8 cellular contexts compared by ENCODE assay signal in genomic region chr6:25027221-25027916, GRCh38.
DNase-seq lines count a peak whose midpoint lies in the region; ATAC-seq and TF ChIP-seq lines count a peak whose summit lies in the region.

No MANE protein-coding gene starts in this region.

- H3K27ac Mint-ChIP-seq in activated CD4-positive, alpha-beta T cell treated with anti-CD3 and anti-CD28 coated beads for 36 hours = peak overlapping the region; percentile 77

- intact Hi-C loops in activated CD4-positive, alpha-beta T cell treated with anti-CD3 and anti-CD28 coated beads for 36 hours (cut with DNase I, micrococcal nuclease) = loop anchor here (1.0 to 5.0 kb wide), 2 partner anchors 43 to 110 kb away; no protein-coding TSS in a partner anchor

- H3K4me1 ChIP-seq in thymus (ENCODE audit: control insufficient read depth, insufficient read depth, low read length) (peaks cover 14% of the 10 kb centered on the region), BE2C (no peaks in the 10 kb centered on the region)

- no peaks in the 10 kb centered on the region for H3K9me3 Mint-ChIP-seq in activated CD4-positive, alpha-beta T cell treated with anti-CD3 and anti-CD28 coated beads for 36 hours (ENCODE audit: low read depth)

- ATAC-seq in GM19023 (IDR thresholded peaks at IDR 0.05; ENCODE audit: unreplicated experiment) (peak; percentile 98), HG03097 (IDR thresholded peaks at IDR 0.05; ENCODE audit: low FRiP score, unreplicated experiment) (peak; percentile 64)
- ATAC-seq in activated CD4-positive, alpha-beta T cell treated with anti-CD3 and anti-CD28 coated beads for 36 hours = peak; percentile 95

- H3K9me3 ChIP-seq in thymus (ENCODE audit: control insufficient read depth) = no peaks in the 10 kb centered on the region
- no peaks in the 10 kb centered on the region for H3K9me3 ChIP-seq in BE2C

- H3K36me3 ChIP-seq in thymus (ENCODE audit: control insufficient read depth, insufficient read depth) (peaks cover 13% of the 10 kb centered on the region), BE2C (no peaks in the 10 kb centered on the region)

- H3K4me3 Mint-ChIP-seq in activated CD4-positive, alpha-beta T cell treated with anti-CD3 and anti-CD28 coated beads for 36 hours = peak overlapping the region; percentile 62

- peaks cover 51% of the 10 kb centered on the region for H3K4me1 Mint-ChIP-seq in activated CD4-positive, alpha-beta T cell treated with anti-CD3 and anti-CD28 coated beads for 36 hours

- POLR2A ChIA-PET in activated CD4-positive, alpha-beta T cell treated with anti-CD3 and anti-CD28 coated beads for 36 hours (lab: Charles Lee) = interaction anchor here (0.7 to 2.0 kb wide), 4 partner anchors 27 to 176 kb away, joined by 3 to 5 read pairs (median 4); no protein-coding TSS in a partner anchor

- H3K27me3 ChIP-seq in thymus (ENCODE audit: control insufficient read depth, insufficient read depth) = no peaks in the 10 kb centered on the region
- no peaks in the 10 kb centered on the region for H3K27me3 ChIP-seq in BE2C

- H3K36me3 Mint-ChIP-seq in activated CD4-positive, alpha-beta T cell treated with anti-CD3 and anti-CD28 coated beads for 36 hours (ENCODE audit: low read depth) = no peaks in the 10 kb centered on the region

- H3K4me3 ChIP-seq in thymus (ENCODE audit: low read length) (peak overlapping the region; percentile 23), BE2C (ENCODE audit: low read depth, low read length) (no peak overlapping the region)

- no peak for TF ChIP-seq CTCF in BE2C (IDR thresholded peaks at IDR 0.05; ENCODE audit: low read depth, low read length)

- peak overlapping the region; percentile 64 for H3K27ac ChIP-seq in thymus (ENCODE audit: low read depth)

- H3K27me3 Mint-ChIP-seq in activated CD4-positive, alpha-beta T cell treated with anti-CD3 and anti-CD28 coated beads for 36 hours = no peaks in the 10 kb centered on the region

- peak; percentile 90 for DNase-seq in activated CD4-positive, alpha-beta T cell treated with anti-CD3 and anti-CD28 coated beads for 36 hours
- DNase-seq in germinal center (ENCODE audit: low spot score) = peak; percentile 85
- no peak for DNase-seq in BE2C
- DNase-seq in SIG-M5 treated with dmso at 0.1 percent for 504 hours (lab: John Stamatoyannopoulos, UW; ENCODE audit: unreplicated experiment) = no peak
- no peak for DNase-seq in NCI-H2029 (lab: John Stamatoyannopoulos, UW)

- WGBS in thymus = 36% methylated on average over 31 of the region's 31 CpGs

- CTCF ChIA-PET in activated CD4-positive, alpha-beta T cell treated with anti-CD3 and anti-CD28 coated beads for 36 hours (lab: Charles Lee) = interaction anchor here (0.6 to 5.8 kb wide), 35 partner anchors 10 to 382 kb away, joined by 3 to 75 read pairs (median 5); partner anchors contain the start of genes GMNN, KIAA0319 and RIPOR2

Comparison
In these comparisons a context has a peak if more than half of its experiments do, and no peak if none do; other contexts are left out.
1. DNase-seq: peak in activated CD4-positive, alpha-beta T cell treated with anti-CD3 and anti-CD28 coated beads for 36 hours (single experiment) and germinal center (single experiment); none in BE2C (single experiment), SIG-M5 treated with dmso at 0.1 percent for 504 hours (single experiment) and NCI-H2029 (single experiment).
2. Peak in every context shown above with its lines, with median percentiles within 50 percentile points of each other: ATAC-seq.